Comparison of ENCODE assay signal across 11 cellular contexts in genomic region chr2:95074663-95075439, GRCh38. TPM values are rescaled to one million over a fixed set of nuclear protein-coding genes. Genes with fewer than 3 reads are reported as not detected.
A peak's percentile ranks its signal among the peaks of the same experiment; 100 is the strongest.
DNase-seq lines count a peak whose midpoint lies in the region; ATAC-seq and TF ChIP-seq lines count a peak whose summit lies in the region.
"Had no signal": no experiment of that assay in that cellular context is flagged by ENCODE, and none has a peak within 500 bp of the region (broad histone marks: within the 10 kb centered on the region; RNA-seq: fewer than 3 reads in every experiment).

No MANE protein-coding gene starts in this region.

- H3K9me2 ChIP-seq in GM23338 (ENCODE audit: insufficient read depth) = no peaks in the 10 kb centered on the region

- in situ Hi-C loops in brain microvascular endothelial cell (cut with HindIII; ENCODE audit: low pct_ligation_motif_present, low sequenced_read_pairs) = no loop called here

- H3K79me2 ChIP-seq in GM23338 (replicated peaks; ENCODE audit: insufficient read depth) = no peaks in the 10 kb centered on the region
- H3K79me2 ChIP-seq: parathyroid adenoma had no signal

- CTCF ChIA-PET in CD4-positive, alpha-beta T cell (lab: Charles Lee) = interaction anchor here (0.8 to 10.4 kb wide), 4 partner anchors 12 to 51 kb away, joined by 3 to 223 read pairs (median 30); partner anchors contain the start of gene MAL

- H3K27ac Mint-ChIP-seq in CD4-positive, alpha-beta T cell = peak overlapping the region; percentile 93
- H3K27ac Mint-ChIP-seq in GM23338 = no peak overlapping the region

- peaks cover 82% of the 10 kb centered on the region for H3K4me1 Mint-ChIP-seq in CD4-positive, alpha-beta T cell (ENCODE audit: low read depth)
- peaks cover 21% of the 10 kb centered on the region for H3K4me1 Mint-ChIP-seq in GM23338

- H4K20me1 ChIP-seq in GM23338 (replicated peaks; ENCODE audit: insufficient read depth) = no peaks in the 10 kb centered on the region; the same call in 1 of the 2 replicates

- H3K27ac ChIP-seq in CD4-positive, alpha-beta T cell (ENCODE audit: low read depth, low read length) = peak overlapping the region; percentile 92
- H3K27ac ChIP-seq in brain microvascular endothelial cell (no peak overlapping the region), GM23338 (ENCODE audit: low read depth) (no peak overlapping the region)
- H3K27ac ChIP-seq: parathyroid adenoma, transverse colon had no signal

- peak; percentile 66 for ATAC-seq in CD4-positive, alpha-beta T cell (ENCODE audit: poor library complexity)
- ATAC-seq in GM21515 (IDR thresholded peaks at IDR 0.05; ENCODE audit: unreplicated experiment) = no peak
- no peak for ATAC-seq in GM23338

- no peak for TF ChIP-seq CTCF in CD4-positive, alpha-beta T cell (IDR thresholded peaks at IDR 0.05)
- TF ChIP-seq CTCF in brain microvascular endothelial cell (IDR thresholded peaks at IDR 0.05; ENCODE audit: low read depth, low read length, missing control alignments) = no peak
- TF ChIP-seq CTCF in GM23338 (conservative IDR thresholded peaks at IDR 0.05; ENCODE audit: low read depth in 2 of 2) = no peak

- H3K9me3 Mint-ChIP-seq in CD4-positive, alpha-beta T cell = no peaks in the 10 kb centered on the region
- H3K9me3 Mint-ChIP-seq in GM23338 = no peaks in the 10 kb centered on the region

- H3K4me3 ChIP-seq in brain microvascular endothelial cell (ENCODE audit: low read depth, low read length) (no peak overlapping the region), GM23338 (no peak overlapping the region)
- H3K4me3 ChIP-seq: transverse colon had no signal

- H3K4me3 Mint-ChIP-seq in CD4-positive, alpha-beta T cell = peak overlapping the region; percentile 90
- no peak overlapping the region for H3K4me3 Mint-ChIP-seq in GM23338

- H3K27me3 Mint-ChIP-seq in CD4-positive, alpha-beta T cell = no peaks in the 10 kb centered on the region
- H3K27me3 Mint-ChIP-seq in GM23338 (ENCODE audit: insufficient read depth, low read depth, poor library complexity) = peaks cover 14% of the 10 kb centered on the region

- intact Hi-C loops in CD4-positive, alpha-beta T cell (cut with DNase I, micrococcal nuclease) = loop anchor here (2.0 to 5.0 kb wide), 4 partner anchors 16 to 82 kb away; partner anchors contain the start of gene ZNF514 (in 1 of the 2)

- no peaks in the 10 kb centered on the region for H3F3A ChIP-seq in GM23338 (replicated peaks; ENCODE audit: low read depth)

- no peaks in the 10 kb centered on the region for H3K36me3 Mint-ChIP-seq in CD4-positive, alpha-beta T cell (ENCODE audit: low read depth)
- no peaks in the 10 kb centered on the region for H3K36me3 Mint-ChIP-seq in GM23338 (ENCODE audit: low read depth)

- no peak overlapping the region for H2AFZ ChIP-seq in GM23338

- H3K27me3 ChIP-seq in CD4-positive, alpha-beta T cell (ENCODE audit: control insufficient read depth, insufficient read depth, low read length) = no peaks in the 10 kb centered on the region
- H3K27me3 ChIP-seq in brain microvascular endothelial cell (replicated peaks) (peaks cover 12% of the 10 kb centered on the region), GM23338 (ENCODE audit: insufficient read depth) (peaks cover 23% of the 10 kb centered on the region; the same call in 1 of the 2 replicates)

- H3K4me2 ChIP-seq in GM23338 = no peak overlapping the region

- peak; percentile 51 to 90 (median 74) for DNase-seq in CD4-positive, alpha-beta T cell
- peak; percentile 30 to 43 for DNase-seq in activated CD4-positive, alpha-beta T cell treated with anti-CD3 and anti-CD28 coated beads for 24 hours (ENCODE audit: low read depth in 2 of 2)
- peak; percentile 61 for DNase-seq in activated naive CD4-positive, alpha-beta T cell treated with anti-CD3 and anti-CD28 coated beads, Interleukin-2, amount 50 U/mL, for 16 hours
- peak; percentile 24 to 53 for DNase-seq in stimulated activated CD4-positive, alpha-beta T cell treated with anti-CD3 and anti-CD28 coated beads, Interleukin-15, amount 100 ng/mL, for 1 hour (ENCODE audit: low read depth in 1 of 2, low spot score in 1 of 2)
- no peak for DNase-seq in brain microvascular endothelial cell
- no peak for DNase-seq in GM23338 (ENCODE audit: low spot score)
- DNase-seq in SKM-1 (lab: John Stamatoyannopoulos, UW; ENCODE audit: unreplicated experiment) = no peak
- DNase-seq: NCI-H2171 treated with DMSO at 0.1 percent for 48 hours, transverse colon had no signal

- H3K36me3 ChIP-seq in brain microvascular endothelial cell (replicated peaks) = no peaks in the 10 kb centered on the region
- H3K36me3 ChIP-seq in GM23338 (ENCODE audit: insufficient read depth) = no peaks in the 10 kb centered on the region
- H3K36me3 ChIP-seq: transverse colon had no signal

- H3K4me1 ChIP-seq in GM23338 (ENCODE audit: insufficient read depth) = peaks cover 16% of the 10 kb centered on the region; the same call in 1 of the 2 replicates
- H3K4me1 ChIP-seq: parathyroid adenoma had no signal

- H3K9me3 ChIP-seq in CD4-positive, alpha-beta T cell (ENCODE audit: control insufficient read depth, low read length) = no peaks in the 10 kb centered on the region
- H3K9me3 ChIP-seq: transverse colon had no signal

- POLR2A ChIA-PET in CD4-positive, alpha-beta T cell (lab: Charles Lee) = interaction anchor here (1.0 to 10.3 kb wide), 15 partner anchors 9 to 1464 kb away, joined by 3 to 749 read pairs (median 10); partner anchors contain the start of genes ARID5A, MAL, MRPS5 and ZNF2

TF ChIP-seq in GM23338, 12 proteins besides CTCF, POLR2A, EP300 and RAD21:
- TF ChIP-seq NANOG (IDR thresholded peaks at IDR 0.05; ENCODE audit: borderline replicate concordance) (no peak), POLR2AphosphoS5 (IDR thresholded peaks at IDR 0.05; ENCODE audit: low read depth) (no peak), ZNF331 (CRISPR knock-in tag; IDR thresholded peaks at IDR 0.05; ENCODE audit: low read depth) (no peak), EZH2 (IDR thresholded peaks at IDR 0.05; ENCODE audit: low read depth, unreplicated experiment) (no peak)
- TF ChIP-seq, protein P1, sequence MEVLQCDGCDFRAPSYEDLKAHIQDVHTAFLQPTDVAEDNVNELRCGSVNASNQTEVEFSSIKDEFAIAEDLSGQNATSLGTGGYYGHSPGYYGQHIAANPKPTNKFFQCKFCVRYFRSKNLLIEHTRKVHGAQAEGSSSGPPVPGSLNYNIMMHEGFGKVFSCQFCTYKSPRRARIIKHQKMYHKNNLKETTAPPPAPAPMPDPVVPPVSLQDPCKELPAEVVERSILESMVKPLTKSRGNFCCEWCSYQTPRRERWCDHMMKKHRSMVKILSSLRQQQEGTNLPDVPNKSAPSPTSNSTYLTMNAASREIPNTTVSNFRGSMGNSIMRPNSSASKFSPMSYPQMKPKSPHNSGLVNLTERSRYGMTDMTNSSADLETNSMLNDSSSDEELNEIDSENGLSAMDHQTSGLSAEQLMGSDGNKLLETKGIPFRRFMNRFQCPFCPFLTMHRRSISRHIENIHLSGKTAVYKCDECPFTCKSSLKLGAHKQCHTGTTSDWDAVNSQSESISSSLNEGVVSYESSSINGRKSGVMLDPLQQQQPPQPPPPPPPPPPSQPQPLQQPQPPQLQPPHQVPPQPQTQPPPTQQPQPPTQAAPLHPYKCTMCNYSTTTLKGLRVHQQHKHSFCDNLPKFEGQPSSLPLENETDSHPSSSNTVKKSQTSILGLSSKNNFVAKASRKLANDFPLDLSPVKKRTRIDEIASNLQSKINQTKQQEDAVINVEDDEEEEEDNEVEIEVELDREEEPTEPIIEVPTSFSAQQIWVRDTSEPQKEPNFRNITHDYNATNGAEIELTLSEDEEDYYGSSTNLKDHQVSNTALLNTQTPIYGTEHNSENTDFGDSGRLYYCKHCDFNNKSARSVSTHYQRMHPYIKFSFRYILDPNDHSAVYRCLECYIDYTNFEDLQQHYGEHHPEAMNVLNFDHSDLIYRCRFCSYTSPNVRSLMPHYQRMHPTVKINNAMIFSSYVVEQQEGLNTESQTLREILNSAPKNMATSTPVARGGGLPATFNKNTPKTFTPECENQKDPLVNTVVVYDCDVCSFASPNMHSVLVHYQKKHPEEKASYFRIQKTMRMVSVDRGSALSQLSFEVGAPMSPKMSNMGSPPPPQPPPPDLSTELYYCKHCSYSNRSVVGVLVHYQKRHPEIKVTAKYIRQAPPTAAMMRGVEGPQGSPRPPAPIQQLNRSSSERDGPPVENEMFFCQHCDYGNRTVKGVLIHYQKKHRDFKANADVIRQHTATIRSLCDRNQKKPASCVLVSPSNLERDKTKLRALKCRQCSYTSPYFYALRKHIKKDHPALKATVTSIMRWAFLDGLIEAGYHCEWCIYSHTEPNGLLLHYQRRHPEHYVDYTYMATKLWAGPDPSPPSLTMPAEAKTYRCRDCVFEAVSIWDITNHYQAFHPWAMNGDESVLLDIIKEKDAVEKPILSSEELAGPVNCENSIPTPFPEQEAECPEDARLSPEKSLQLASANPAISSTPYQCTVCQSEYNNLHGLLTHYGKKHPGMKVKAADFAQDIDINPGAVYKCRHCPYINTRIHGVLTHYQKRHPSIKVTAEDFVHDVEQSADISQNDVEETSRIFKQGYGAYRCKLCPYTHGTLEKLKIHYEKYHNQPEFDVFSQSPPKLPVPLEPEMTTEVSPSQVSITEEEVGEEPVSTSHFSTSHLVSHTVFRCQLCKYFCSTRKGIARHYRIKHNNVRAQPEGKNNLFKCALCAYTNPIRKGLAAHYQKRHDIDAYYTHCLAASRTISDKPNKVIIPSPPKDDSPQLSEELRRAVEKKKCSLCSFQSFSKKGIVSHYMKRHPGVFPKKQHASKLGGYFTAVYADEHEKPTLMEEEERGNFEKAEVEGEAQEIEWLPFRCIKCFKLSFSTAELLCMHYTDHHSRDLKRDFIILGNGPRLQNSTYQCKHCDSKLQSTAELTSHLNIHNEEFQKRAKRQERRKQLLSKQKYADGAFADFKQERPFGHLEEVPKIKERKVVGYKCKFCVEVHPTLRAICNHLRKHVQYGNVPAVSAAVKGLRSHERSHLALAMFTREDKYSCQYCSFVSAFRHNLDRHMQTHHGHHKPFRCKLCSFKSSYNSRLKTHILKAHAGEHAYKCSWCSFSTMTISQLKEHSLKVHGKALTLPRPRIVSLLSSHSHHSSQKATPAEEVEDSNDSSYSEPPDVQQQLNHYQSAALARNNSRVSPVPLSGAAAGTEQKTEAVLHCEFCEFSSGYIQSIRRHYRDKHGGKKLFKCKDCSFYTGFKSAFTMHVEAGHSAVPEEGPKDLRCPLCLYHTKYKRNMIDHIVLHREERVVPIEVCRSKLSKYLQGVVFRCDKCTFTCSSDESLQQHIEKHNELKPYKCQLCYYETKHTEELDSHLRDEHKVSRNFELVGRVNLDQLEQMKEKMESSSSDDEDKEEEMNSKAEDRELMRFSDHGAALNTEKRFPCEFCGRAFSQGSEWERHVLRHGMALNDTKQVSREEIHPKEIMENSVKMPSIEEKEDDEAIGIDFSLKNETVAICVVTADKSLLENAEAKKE (CRISPR knock-in tag; IDR thresholded peaks at IDR 0.05) = no peak

RNA-seq across cellular contexts. Expression of gene MRPS5, which starts 46.8 kb away (rescaled TPM):
- 10 to 100 TPM; 15.3 to 16.3 TPM for total RNA-seq in CD4-positive, alpha-beta T cell
- 51.9 and 57.8 TPM in 2 replicates for total RNA-seq in GM23338 (2014; rRNA removed; shearing (Covaris generic))
- 75.6 and 79.0 TPM in 2 replicates for polyA plus RNA-seq in GM23338 (2016; fragmentation: Nextera tagmentation; extraction: Ambion mirVana)

RNA-seq across cellular contexts. Expression of gene MAL, which starts 49.3 kb away (rescaled TPM):
- total RNA-seq in CD4-positive, alpha-beta T cell = 100 to 1,000 TPM; 101 to 102 TPM
- total RNA-seq in GM23338 (2014; rRNA removed; shearing (Covaris generic)) = 0.24 and 2.6 TPM in 2 replicates
- polyA plus RNA-seq in GM23338 (2016; fragmentation: Nextera tagmentation; extraction: Ambion mirVana) = 0.31 TPM in 1 of 2 replicates, not detected in the other

Comparison
In these comparisons a context has a peak if more than half of its experiments do, and no peak if none do; other contexts are left out.
1. DNase-seq: peak in CD4-positive, alpha-beta T cell (10 of 10), activated CD4-positive, alpha-beta T cell treated with anti-CD3 and anti-CD28 coated beads for 24 hours (2 of 2), activated naive CD4-positive, alpha-beta T cell treated with anti-CD3 and anti-CD28 coated beads, Interleukin-2, amount 50 U/mL, for 16 hours (single experiment) and stimulated activated CD4-positive, alpha-beta T cell treated with anti-CD3 and anti-CD28 coated beads, Interleukin-15, amount 100 ng/mL, for 1 hour (2 of 2); none in brain microvascular endothelial cell (single experiment), GM23338 (single experiment) and SKM-1 (single experiment).
2. RNA of gene MAL, which starts 49.3 kb away (total RNA-seq): 101 to 102 TPM in CD4-positive, alpha-beta T cell; 0.24 to 2.6 TPM in GM23338; every median in the first group is over 10 times any median in the second.